8 cellular contexts compared by ENCODE assay signal in the genomic region with DNA sequence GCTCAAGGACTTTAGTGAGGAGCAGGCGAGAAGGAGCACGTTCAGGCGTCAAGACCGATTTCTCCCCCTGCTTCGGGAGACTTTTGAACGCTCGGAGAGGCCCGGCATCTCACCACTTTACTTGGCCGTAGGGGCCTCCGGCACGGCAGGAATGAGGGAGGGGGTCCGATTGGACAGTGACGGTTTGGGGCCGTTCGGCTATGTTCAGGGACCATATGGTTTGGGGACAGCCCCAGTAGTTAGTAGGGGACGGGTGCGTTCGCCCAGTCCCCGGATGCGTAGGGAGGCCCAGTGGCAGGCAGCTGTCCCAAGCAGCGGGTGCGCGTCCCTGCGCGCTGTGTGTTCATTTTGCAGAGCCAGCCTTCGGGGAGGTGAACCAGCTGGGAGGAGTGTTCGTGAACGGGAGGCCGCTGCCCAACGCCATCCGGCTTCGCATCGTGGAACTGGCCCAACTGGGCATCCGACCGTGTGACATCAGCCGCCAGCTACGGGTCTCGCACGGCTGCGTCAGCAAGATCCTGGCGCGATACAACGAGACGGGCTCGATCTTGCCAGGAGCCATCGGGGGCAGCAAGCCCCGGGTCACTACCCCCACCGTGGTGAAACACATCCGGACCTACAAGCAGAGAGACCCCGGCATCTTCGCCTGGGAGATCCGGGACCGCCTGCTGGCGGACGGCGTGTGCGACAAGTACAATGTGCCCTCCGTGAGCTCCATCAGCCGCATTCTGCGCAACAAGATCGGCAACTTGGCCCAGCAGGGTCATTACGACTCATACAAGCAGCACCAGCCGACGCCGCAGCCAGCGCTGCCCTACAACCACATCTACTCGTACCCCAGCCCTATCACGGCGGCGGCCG. TPM values are rescaled to one million over a fixed set of nuclear protein-coding genes. Genes with fewer than 3 reads are reported as not detected.
A peak's percentile ranks its signal among the peaks of the same experiment; 100 is the strongest.
DNase-seq lines count a peak whose midpoint lies in the region; TF ChIP-seq lines count a peak whose summit lies in the region.

No MANE protein-coding gene starts in this region.

- H3K4me3 Mint-ChIP-seq in neural crest cell, result peak overlapping the region; percentile 87

- peaks cover 98% of the 10 kb centered on the region for H3K27me3 Mint-ChIP-seq in neural crest cell (ENCODE audit: low read depth)

- DNase-seq in COLO668 (lab: John Stamatoyannopoulos, UW; ENCODE audit: unreplicated experiment), result peak; percentile 82
- peak; percentile 40 for DNase-seq in LNCaP clone FGC (ENCODE audit: low read depth)
- peak; percentile 5 for DNase-seq in choroid plexus epithelial cell (ENCODE audit: low read depth)
- DNase-seq in neural crest cell (ENCODE audit: low read depth, low spot score), result no peak
- DNase-seq in caudate nucleus (lab: John Stamatoyannopoulos, UW), result no peak
- no peak for DNase-seq in KBM-7
- no peak for DNase-seq in NCI-H226
- no peak for DNase-seq in OCI-M1 (lab: John Stamatoyannopoulos, UW)

- H3K4me3 ChIP-seq in LNCaP clone FGC (ENCODE audit: low read depth, low read length), result peak overlapping the region; percentile 72
- peak overlapping the region; percentile 32 for H3K4me3 ChIP-seq in choroid plexus epithelial cell (ENCODE audit: low read depth, low read length)

- no peak overlapping the region for H3K27ac ChIP-seq in caudate nucleus (ENCODE audit: low read depth, low read length)

- TF ChIP-seq CTCF in LNCaP clone FGC (IDR thresholded peaks at IDR 0.05; ENCODE audit: control insufficient read depth, extremely low read depth, insufficient read depth) (no peak), choroid plexus epithelial cell (conservative IDR thresholded peaks at IDR 0.05; ENCODE audit: low read depth, low read length) (no peak), neural crest cell (conservative IDR thresholded peaks at IDR 0.05) (peak; percentile 54)

- no peaks in the 10 kb centered on the region for H3K36me3 Mint-ChIP-seq in neural crest cell (ENCODE audit: low read depth)

- H3K9me3 Mint-ChIP-seq in neural crest cell, result no peaks in the 10 kb centered on the region

- H3K27ac Mint-ChIP-seq in neural crest cell (ENCODE audit: unreplicated experiment), result no peak overlapping the region

- H3K4me1 Mint-ChIP-seq in neural crest cell, result peaks cover 29% of the 10 kb centered on the region

- in situ Hi-C loops in KBM-7 (cut with MboI; ENCODE audit: low pct_unique_long_range_greater_than_20kb, low sequenced_read_pairs), result no loop called here

RNA-seq across cellular contexts. Expression of a gene that starts 1.1 kb away (rescaled TPM):
- not detected in 2 replicates for total RNA-seq in neural crest cell

Comparison
In these comparisons a context has a peak if more than half of its experiments do, and no peak if none do; other contexts are left out.
1. DNase-seq: peak in COLO668 (single experiment), LNCaP clone FGC (single experiment) and choroid plexus epithelial cell (single experiment); none in neural crest cell (single experiment), caudate nucleus (0 of 61), KBM-7 (single experiment), NCI-H226 (single experiment) and OCI-M1 (single experiment).